ENCODE assay signal across 1 cellular context in genomic region chr6:102417368-102417767, GRCh38.
TF ChIP-seq lines count a peak whose summit lies in the region.

No MANE protein-coding gene starts in this region.

TF ChIP-seq in GM12878, 131 proteins besides CTCF, POLR2A, EP300 and RAD21 (continued from another document):
- no peak for TF ChIP-seq ATF3 (IDR thresholded peaks at IDR 0.05; ENCODE audit: borderline replicate concordance, extremely low read depth, low read depth, low read length)
- no peak for TF ChIP-seq STAT3 (IDR thresholded peaks at IDR 0.05; ENCODE audit: low read depth, low read length)
- no peak for TF ChIP-seq SP1 (IDR thresholded peaks at IDR 0.05; ENCODE audit: low read depth, low read length)
- TF ChIP-seq ASH2L (IDR thresholded peaks at IDR 0.05; ENCODE audit: borderline replicate concordance, low read depth), result no peak
